Comparison of ENCODE assay signal across 8 cellular contexts in the genomic region with DNA sequence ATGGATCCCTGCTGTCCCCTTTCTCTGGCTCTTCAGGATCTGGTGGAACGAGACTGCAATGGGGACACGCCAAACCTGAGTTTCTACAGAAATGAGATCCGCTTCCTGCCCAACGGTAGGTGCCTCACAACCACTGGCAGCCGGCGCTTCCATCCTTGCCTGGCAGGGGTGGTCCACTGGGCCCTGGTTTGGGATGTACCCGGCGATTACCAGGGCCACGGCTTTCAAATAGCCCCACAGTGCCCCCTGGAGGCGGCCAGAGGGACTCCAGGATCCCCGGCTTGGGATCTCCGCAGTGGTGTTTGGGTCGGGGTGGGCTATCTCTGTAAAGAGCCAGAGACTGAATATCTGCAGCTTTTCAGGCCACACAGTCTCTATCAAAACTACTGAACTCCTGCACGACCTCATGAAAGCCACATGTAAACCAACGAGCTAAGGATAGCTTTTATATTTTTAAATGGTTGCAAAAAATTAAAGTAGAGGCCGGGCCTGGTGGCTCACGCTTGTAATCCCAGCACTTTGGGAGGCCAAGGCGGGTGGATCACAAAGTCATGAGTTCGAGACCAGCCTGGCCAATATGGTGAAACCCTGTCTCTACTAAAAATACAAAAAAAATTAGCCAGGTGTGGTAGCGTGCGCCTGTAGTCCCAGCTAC. TPM values are rescaled to one million over a fixed set of nuclear protein-coding genes. Genes with fewer than 3 reads are reported as not detected.
DNase-seq lines count a peak whose midpoint lies in the region; ATAC-seq and TF ChIP-seq lines count a peak whose summit lies in the region.

No MANE protein-coding gene starts in this region.

- peaks cover 23% of the 10 kb centered on the region for H3K4me1 Mint-ChIP-seq in activated naive CD8-positive, alpha-beta T cell treated with anti-CD3 and anti-CD28 coated beads, Interleukin-2, amount 10 ng/mL, durations not matched to agents 7 days and 5 days

- ATAC-seq in activated naive CD8-positive, alpha-beta T cell treated with anti-CD3 and anti-CD28 coated beads, Interleukin-2, amount 10 ng/mL, durations not matched to agents 7 days and 5 days (ENCODE audit: low read depth) = peak; percentile 43
- ATAC-seq in heart right ventricle (peak in 7 of 8 donors; percentile 36 to 68 (median 48)), GM21786 (IDR thresholded peaks at IDR 0.05; ENCODE audit: unreplicated experiment) (no peak)

- no peak overlapping the region for H3K4me3 ChIP-seq in heart right ventricle

- peak; percentile 73 for TF ChIP-seq RAD21 in Ishikawa (IDR thresholded peaks at IDR 0.05; ENCODE audit: low read depth)

- no peak for TF ChIP-seq EP300 in Ishikawa (IDR thresholded peaks at IDR 0.05; ENCODE audit: borderline replicate concordance)

- H3K36me3 ChIP-seq in heart right ventricle = peaks cover 4 to 69% (median 47%) of the 10 kb centered on the region in 9 donors

- POLR2A ChIA-PET in activated naive CD8-positive, alpha-beta T cell treated with anti-CD3 and anti-CD28 coated beads, Interleukin-2, amount 10 ng/mL, durations not matched to agents 7 days and 5 days (lab: Charles Lee) = interaction anchor here (1.0 to 3.3 kb wide), 3 partner anchors 12 to 166 kb away, joined by 3 to 30 read pairs (median 5); a partner anchor contains a TSS

- WGBS in heart right ventricle, 2 donors = 45 to 49% methylated on average over 21 of the region's 21 CpGs

- H3K27ac ChIP-seq in heart right ventricle = no peak overlapping the region

- peak; percentile 92 to 97 (median 95) for TF ChIP-seq CTCF in heart right ventricle (IDR thresholded peaks at IDR 0.05)

- H3K9me3 ChIP-seq in heart right ventricle = no peaks in the 10 kb centered on the region

- peaks cover 11 to 47% (median 39%) of the 10 kb centered on the region in 9 donors for H3K4me1 ChIP-seq in heart right ventricle

- peak overlapping the region; percentile 69 for H3K27ac Mint-ChIP-seq in activated naive CD8-positive, alpha-beta T cell treated with anti-CD3 and anti-CD28 coated beads, Interleukin-2, amount 10 ng/mL, durations not matched to agents 7 days and 5 days

- intact Hi-C loops in heart right ventricle (cut with DNase I) = loop anchor here in 9 of 10 donors (1.0 to 10.0 kb wide), 5 partner anchors 140 to 306 kb away; no protein-coding TSS in a partner anchor

- H3K27me3 Mint-ChIP-seq in activated naive CD8-positive, alpha-beta T cell treated with anti-CD3 and anti-CD28 coated beads, Interleukin-2, amount 10 ng/mL, durations not matched to agents 7 days and 5 days = no peaks in the 10 kb centered on the region

- peaks cover 8% of the 10 kb centered on the region for H3K36me3 Mint-ChIP-seq in activated naive CD8-positive, alpha-beta T cell treated with anti-CD3 and anti-CD28 coated beads, Interleukin-2, amount 10 ng/mL, durations not matched to agents 7 days and 5 days

- DNase-seq in D341Med (ENCODE audit: low spot score) (peak; percentile 88), T follicular helper cell (ENCODE audit: low read depth) (peak; percentile 60), heart right ventricle (peak; percentile 66 to 75), SK-N-DZ (ENCODE audit: low spot score) (no peak)
- DNase-seq in activated naive CD8-positive, alpha-beta T cell treated with anti-CD3 and anti-CD28 coated beads, Interleukin-2, amount 10 ng/mL, durations not matched to agents 7 days and 5 days = peak; percentile 83
- DNase-seq in stimulated activated CD4-positive, alpha-beta T cell treated with anti-CD3 and anti-CD28 coated beads, Interleukin-12 subunit alpha, Interleukin-12 subunit beta, amount 100 ng/mL, for 24 hours (ENCODE audit: low read depth in 2 of 2) = peak; percentile 37 to 68

- H3K27me3 ChIP-seq in heart right ventricle = no peaks in the 10 kb centered on the region

- H3K9me3 Mint-ChIP-seq in activated naive CD8-positive, alpha-beta T cell treated with anti-CD3 and anti-CD28 coated beads, Interleukin-2, amount 10 ng/mL, durations not matched to agents 7 days and 5 days = no peaks in the 10 kb centered on the region

- peak overlapping the region; percentile 30 for H3K4me3 Mint-ChIP-seq in activated naive CD8-positive, alpha-beta T cell treated with anti-CD3 and anti-CD28 coated beads, Interleukin-2, amount 10 ng/mL, durations not matched to agents 7 days and 5 days

TF ChIP-seq in Ishikawa, 13 proteins besides CTCF, POLR2A, EP300 and RAD21:
- TF ChIP-seq CEBPB (IDR thresholded peaks at IDR 0.05) = no peak
- TF ChIP-seq EGR1 (IDR thresholded peaks at IDR 0.05) = no peak
- TF ChIP-seq TEAD4 (IDR thresholded peaks at IDR 0.05) = no peak
- TF ChIP-seq NFIC (IDR thresholded peaks at IDR 0.05) = no peak
- TF ChIP-seq FOXM1 (IDR thresholded peaks at IDR 0.05; ENCODE audit: borderline replicate concordance, low read depth) = no peak
- no peak for TF ChIP-seq CREB1 (IDR thresholded peaks at IDR 0.05; ENCODE audit: low read depth)
- TF ChIP-seq, protein P1, sequence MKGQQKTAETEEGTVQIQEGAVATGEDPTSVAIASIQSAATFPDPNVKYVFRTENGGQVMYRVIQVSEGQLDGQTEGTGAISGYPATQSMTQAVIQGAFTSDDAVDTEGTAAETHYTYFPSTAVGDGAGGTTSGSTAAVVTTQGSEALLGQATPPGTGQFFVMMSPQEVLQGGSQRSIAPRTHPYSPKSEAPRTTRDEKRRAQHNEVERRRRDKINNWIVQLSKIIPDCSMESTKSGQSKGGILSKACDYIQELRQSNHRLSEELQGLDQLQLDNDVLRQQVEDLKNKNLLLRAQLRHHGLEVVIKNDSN (IDR thresholded peaks at IDR 0.05) = no peak
- TF ChIP-seq ZBTB7A (IDR thresholded peaks at IDR 0.05; ENCODE audit: low read depth) = no peak
- TF ChIP-seq, protein P2, sequence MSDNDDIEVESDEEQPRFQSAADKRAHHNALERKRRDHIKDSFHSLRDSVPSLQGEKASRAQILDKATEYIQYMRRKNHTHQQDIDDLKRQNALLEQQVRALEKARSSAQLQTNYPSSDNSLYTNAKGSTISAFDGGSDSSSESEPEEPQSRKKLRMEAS (IDR thresholded peaks at IDR 0.05) = no peak
- TF ChIP-seq, protein P3, sequence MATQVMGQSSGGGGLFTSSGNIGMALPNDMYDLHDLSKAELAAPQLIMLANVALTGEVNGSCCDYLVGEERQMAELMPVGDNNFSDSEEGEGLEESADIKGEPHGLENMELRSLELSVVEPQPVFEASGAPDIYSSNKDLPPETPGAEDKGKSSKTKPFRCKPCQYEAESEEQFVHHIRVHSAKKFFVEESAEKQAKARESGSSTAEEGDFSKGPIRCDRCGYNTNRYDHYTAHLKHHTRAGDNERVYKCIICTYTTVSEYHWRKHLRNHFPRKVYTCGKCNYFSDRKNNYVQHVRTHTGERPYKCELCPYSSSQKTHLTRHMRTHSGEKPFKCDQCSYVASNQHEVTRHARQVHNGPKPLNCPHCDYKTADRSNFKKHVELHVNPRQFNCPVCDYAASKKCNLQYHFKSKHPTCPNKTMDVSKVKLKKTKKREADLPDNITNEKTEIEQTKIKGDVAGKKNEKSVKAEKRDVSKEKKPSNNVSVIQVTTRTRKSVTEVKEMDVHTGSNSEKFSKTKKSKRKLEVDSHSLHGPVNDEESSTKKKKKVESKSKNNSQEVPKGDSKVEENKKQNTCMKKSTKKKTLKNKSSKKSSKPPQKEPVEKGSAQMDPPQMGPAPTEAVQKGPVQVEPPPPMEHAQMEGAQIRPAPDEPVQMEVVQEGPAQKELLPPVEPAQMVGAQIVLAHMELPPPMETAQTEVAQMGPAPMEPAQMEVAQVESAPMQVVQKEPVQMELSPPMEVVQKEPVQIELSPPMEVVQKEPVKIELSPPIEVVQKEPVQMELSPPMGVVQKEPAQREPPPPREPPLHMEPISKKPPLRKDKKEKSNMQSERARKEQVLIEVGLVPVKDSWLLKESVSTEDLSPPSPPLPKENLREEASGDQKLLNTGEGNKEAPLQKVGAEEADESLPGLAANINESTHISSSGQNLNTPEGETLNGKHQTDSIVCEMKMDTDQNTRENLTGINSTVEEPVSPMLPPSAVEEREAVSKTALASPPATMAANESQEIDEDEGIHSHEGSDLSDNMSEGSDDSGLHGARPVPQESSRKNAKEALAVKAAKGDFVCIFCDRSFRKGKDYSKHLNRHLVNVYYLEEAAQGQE (IDR thresholded peaks at IDR 0.05; ENCODE audit: low read depth) = no peak
- no peak for TF ChIP-seq YY1 (IDR thresholded peaks at IDR 0.05; ENCODE audit: low read depth)
- no peak for TF ChIP-seq TCF12 (IDR thresholded peaks at IDR 0.05; ENCODE audit: low read depth)
- TF ChIP-seq TAF1 (IDR thresholded peaks at IDR 0.05; ENCODE audit: low read depth) = no peak

RNA-seq across cellular contexts. Expression of a gene that starts 3.7 kb away (rescaled TPM):
- 10 to 100 TPM; 80.8 to 81.1 TPM for total RNA-seq in activated naive CD8-positive, alpha-beta T cell treated with anti-CD3 and anti-CD28 coated beads, Interleukin-2, amount 10 ng/mL, durations not matched to agents 7 days and 5 days
- 10 to 100 TPM; 13.0 to 37.5 (median 16.8) TPM for total RNA-seq in heart right ventricle
- polyA plus RNA-seq in heart right ventricle = 10 to 100 TPM; 17.7 to 34.5 TPM
- 26.0 and 50.0 TPM in 2 replicates for polyA plus RNA-seq in SK-N-DZ (2014; cell fraction: cytosol; rRNA removed)
- 40.1 and 56.7 TPM in 2 replicates for polyA plus RNA-seq in SK-N-DZ (2014; cell fraction: nucleus; rRNA removed)

RNA-seq across cellular contexts. Expression of a gene that starts 8.5 kb away (rescaled TPM):
- under 1 TPM; 0.42 to 0.82 TPM for total RNA-seq in activated naive CD8-positive, alpha-beta T cell treated with anti-CD3 and anti-CD28 coated beads, Interleukin-2, amount 10 ng/mL, durations not matched to agents 7 days and 5 days
- 1 to 10 TPM in 8 of 10 donors, under 1 TPM in 2; 0.45 to 3.6 (median 1.8) TPM for total RNA-seq in heart right ventricle
- polyA plus RNA-seq in heart right ventricle = 10 to 100 TPM in 1 of 2 donors, 1 to 10 TPM in 1; 4.5 to 15.2 TPM
- 0.80 and 4.1 TPM in 2 replicates for polyA plus RNA-seq in SK-N-DZ (2014; cell fraction: cytosol; rRNA removed)
- polyA plus RNA-seq in SK-N-DZ (2014; cell fraction: nucleus; rRNA removed) = 27.0 and 28.9 TPM in 2 replicates

RNA-seq across cellular contexts. Expression of a gene that starts 12.1 kb away (rescaled TPM):
- total RNA-seq in activated naive CD8-positive, alpha-beta T cell treated with anti-CD3 and anti-CD28 coated beads, Interleukin-2, amount 10 ng/mL, durations not matched to agents 7 days and 5 days = 10 to 100 TPM; 17.9 to 18.9 TPM
- 1 to 10 TPM; 6.8 to 10.0 (median 8.1) TPM for total RNA-seq in heart right ventricle
- 10 to 100 TPM in 1 of 2 donors, 1 to 10 TPM in 1; 6.5 to 10.8 TPM for polyA plus RNA-seq in heart right ventricle
- polyA plus RNA-seq in SK-N-DZ (2014; cell fraction: cytosol; rRNA removed) = 32.5 and 36.2 TPM in 2 replicates
- polyA plus RNA-seq in SK-N-DZ (2014; cell fraction: nucleus; rRNA removed) = 38.2 and 42.4 TPM in 2 replicates

RNA-seq across cellular contexts. Expression of a gene that starts 53.3 kb away (rescaled TPM):
- total RNA-seq in activated naive CD8-positive, alpha-beta T cell treated with anti-CD3 and anti-CD28 coated beads, Interleukin-2, amount 10 ng/mL, durations not matched to agents 7 days and 5 days = 10 to 100 TPM in 1 of 2 experiments, 1 to 10 TPM in 1; 9.3 to 10.1 TPM
- 1 to 10 TPM; 3.5 to 8.3 (median 6.5) TPM for total RNA-seq in heart right ventricle
- 1 to 10 TPM; 2.5 to 3.4 TPM for polyA plus RNA-seq in heart right ventricle
- polyA plus RNA-seq in SK-N-DZ (2014; cell fraction: cytosol; rRNA removed) = 17.7 and 18.7 TPM in 2 replicates
- 12.5 and 14.3 TPM in 2 replicates for polyA plus RNA-seq in SK-N-DZ (2014; cell fraction: nucleus; rRNA removed)
